In genomic region chr10:62155054-62155453, GRCh38 we compare ENCODE assay signal across 1 cellular context.
TF ChIP-seq lines count a peak whose summit lies in the region.

No MANE protein-coding gene starts in this region.

TF ChIP-seq in IMR-90, 13 proteins besides CTCF, POLR2A, EP300 and RAD21 (continued from another document):
- TF ChIP-seq MXI1 (IDR thresholded peaks at IDR 0.05; ENCODE audit: borderline replicate concordance, low read depth, low read length) = no peak
- TF ChIP-seq CEBPB (IDR thresholded peaks at IDR 0.05; ENCODE audit: low read depth, low read length) = no peak
- TF ChIP-seq MAZ (IDR thresholded peaks at IDR 0.05; ENCODE audit: borderline replicate concordance, low read depth, low read length) = no peak
- TF ChIP-seq RCOR1 (IDR thresholded peaks at IDR 0.05; ENCODE audit: insufficient replicate concordance, low read length) = no peak
